In the genomic region with DNA sequence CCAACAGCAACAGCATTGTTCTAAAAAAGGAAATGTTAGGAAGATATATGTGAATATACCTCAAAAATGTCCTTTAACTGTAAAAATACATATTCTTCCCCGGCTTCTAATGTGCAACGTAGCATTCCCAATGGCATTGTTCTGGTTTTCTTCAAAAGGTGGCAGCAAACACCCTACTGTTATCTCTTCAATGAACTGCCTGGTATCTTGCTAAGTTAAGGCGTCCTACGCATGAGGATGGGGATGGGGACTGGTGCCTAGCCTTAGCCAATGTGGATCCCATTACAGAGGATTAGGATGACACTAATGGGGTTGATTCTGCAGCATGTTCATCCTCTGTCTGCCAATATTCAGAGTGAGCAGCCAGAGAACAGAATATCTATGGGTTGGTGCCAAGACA, we compare ENCODE assay signal across 11 cellular contexts.
A peak's percentile ranks its signal among the peaks of the same experiment; 100 is the strongest.
DNase-seq lines count a peak whose midpoint lies in the region; ATAC-seq and TF ChIP-seq lines count a peak whose summit lies in the region.
"Had no signal": no experiment of that assay in that cellular context is flagged by ENCODE, and none has a peak within 500 bp of the region (broad histone marks: within the 10 kb centered on the region; RNA-seq: fewer than 3 reads in every experiment).

No MANE protein-coding gene starts in this region.

- POLR2A ChIA-PET in CD8-positive, alpha-beta T cell (lab: Charles Lee): no interaction called here

- H3K9me3 ChIP-seq in CD8-positive, alpha-beta T cell (ENCODE audit: low read length): no peaks in the 10 kb centered on the region

- H3K4me3 ChIP-seq in CD8-positive, alpha-beta T cell (ENCODE audit: low read depth, low read length): no peak overlapping the region

- ATAC-seq in HG02763 (IDR thresholded peaks at IDR 0.05; ENCODE audit: unreplicated experiment): no peak
- ATAC-seq in stimulated activated naive CD8-positive, alpha-beta T cell treated with anti-CD3 and anti-CD28 coated beads, Interleukin-15, Interleukin-2, amounts not matched to agents 100 U/mL and 50 U/mL, for 24 hours: no peak
- ATAC-seq in GM18861 (IDR thresholded peaks at IDR 0.05; ENCODE audit: unreplicated experiment): no peak
- ATAC-seq in CD8-positive, alpha-beta T cell: no peak

- peak; percentile 18 for TF ChIP-seq CTCF in C4-2B (conservative IDR thresholded peaks at IDR 0.05)
- no peak for TF ChIP-seq CTCF in CD8-positive, alpha-beta T cell (IDR thresholded peaks at IDR 0.05)

- intact Hi-C loops in CD8-positive, alpha-beta T cell (cut with DNase I, micrococcal nuclease): no loop called here

- no peaks in the 10 kb centered on the region for H3K4me1 ChIP-seq in CD8-positive, alpha-beta T cell (ENCODE audit: insufficient read depth, low read length)

- no peaks in the 10 kb centered on the region for H3K27me3 ChIP-seq in CD8-positive, alpha-beta T cell (ENCODE audit: insufficient read depth, low read length)

- H3K36me3 Mint-ChIP-seq in CD8-positive, alpha-beta T cell: no peaks in the 10 kb centered on the region

- H3K27ac Mint-ChIP-seq in CD8-positive, alpha-beta T cell: no peak overlapping the region
- H3K27ac Mint-ChIP-seq: activated B cell treated with CpG ODN at 0.5 μM for 24 hours had no signal

- H3K36me3 ChIP-seq in CD8-positive, alpha-beta T cell (ENCODE audit: insufficient read depth, low read length): no peaks in the 10 kb centered on the region

- H3K27ac ChIP-seq in C4-2B: no peak overlapping the region
- no peak overlapping the region for H3K27ac ChIP-seq in CD8-positive, alpha-beta T cell (ENCODE audit: low read depth, low read length)

- CTCF ChIA-PET in CD8-positive, alpha-beta T cell (lab: Charles Lee): no interaction called here

- no peaks in the 10 kb centered on the region for H3K27me3 Mint-ChIP-seq in CD8-positive, alpha-beta T cell (ENCODE audit: low read depth)
- H3K27me3 Mint-ChIP-seq: activated B cell treated with CpG ODN at 0.5 μM for 24 hours had no signal

- no peak overlapping the region for H3K4me3 Mint-ChIP-seq in CD8-positive, alpha-beta T cell
- H3K4me3 Mint-ChIP-seq: activated B cell treated with CpG ODN at 0.5 μM for 24 hours had no signal

- H3K9me3 Mint-ChIP-seq in CD8-positive, alpha-beta T cell: peaks cover 10% of the 10 kb centered on the region

- DNase-seq in HT-29 (ENCODE audit: low spot score) (peak; percentile 17), amniotic epithelial cell (ENCODE audit: low read depth) (peak; percentile 35), islet precursor cell (peak; percentile 65)
- no peak for DNase-seq in stimulated activated naive CD8-positive, alpha-beta T cell treated with anti-CD3 and anti-CD28 coated beads, Interleukin-15, Interleukin-2, amounts not matched to agents 100 U/mL and 50 U/mL, for 24 hours
- no peak for DNase-seq in CD8-positive, alpha-beta T cell
- DNase-seq: activated B cell treated with CpG ODN at 0.5 μM for 24 hours; NCI-H1930; stimulated activated CD8-positive, alpha-beta memory T cell treated with anti-CD3 and anti-CD28 coated beads, Interleukin-4, amount 100 ng/mL, for 48 hours had no signal

- no peaks in the 10 kb centered on the region for H3K4me1 Mint-ChIP-seq in CD8-positive, alpha-beta T cell (ENCODE audit: low read depth)
- H3K4me1 Mint-ChIP-seq: activated B cell treated with CpG ODN at 0.5 μM for 24 hours had no signal

Comparison
In these comparisons a context has a peak if more than half of its experiments do, and no peak if none do; other contexts are left out.
1. DNase-seq: peak in HT-29 (single experiment), amniotic epithelial cell (single experiment) and islet precursor cell (single experiment); none in stimulated activated naive CD8-positive, alpha-beta T cell treated with anti-CD3 and anti-CD28 coated beads, Interleukin-15, Interleukin-2, amounts not matched to agents 100 U/mL and 50 U/mL, for 24 hours (single experiment) and CD8-positive, alpha-beta T cell (0 of 7).